2 cellular contexts compared by ENCODE assay signal in the genomic region with DNA sequence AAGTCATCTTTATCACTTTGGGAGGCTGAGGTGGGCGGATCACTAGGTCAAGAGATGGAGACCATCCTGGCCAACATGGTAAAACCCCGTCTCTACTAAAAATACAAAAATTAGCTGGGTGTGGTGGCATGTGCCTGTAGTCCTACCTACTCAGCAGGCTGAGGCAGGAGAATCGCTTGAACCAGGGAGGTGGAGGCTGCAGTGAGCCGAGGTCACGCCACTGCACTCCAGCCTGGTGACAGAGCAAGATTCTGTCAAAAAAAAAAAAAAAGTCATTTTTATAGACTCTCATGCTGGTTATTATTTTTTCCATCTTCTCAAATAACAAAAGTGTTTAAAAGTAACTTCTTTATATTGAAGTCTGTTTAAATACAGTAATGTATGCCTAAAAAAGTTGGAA. TPM values are rescaled to one million over a fixed set of nuclear protein-coding genes. Genes with fewer than 3 reads are reported as not detected.
"Had no signal": no experiment of that assay in that cellular context is flagged by ENCODE, and none has a peak within 500 bp of the region (broad histone marks: within the 10 kb centered on the region; RNA-seq: fewer than 3 reads in every experiment).

No MANE protein-coding gene starts in this region.

RNA-seq across cellular contexts. Expression of a gene that starts 17.1 kb away (rescaled TPM):
- total RNA-seq: mononuclear cell, natural killer cell had no signal
